11 cellular contexts compared by ENCODE assay signal in genomic region chr6:31940256-31940664, GRCh38. TPM values are rescaled to one million over a fixed set of nuclear protein-coding genes. Genes with fewer than 3 reads are reported as not detected.
DNase-seq lines count a peak whose midpoint lies in the region; TF ChIP-seq lines count a peak whose summit lies in the region.
"Had no signal": no experiment of that assay in that cellular context is flagged by ENCODE, and none has a peak within 500 bp of the region (broad histone marks: within the 10 kb centered on the region; RNA-seq: fewer than 3 reads in every experiment).

No MANE protein-coding gene starts in this region.

- no peaks in the 10 kb centered on the region for H3K27me3 ChIP-seq in testis
- H3K27me3 ChIP-seq: colonic mucosa had no signal

- DNase-seq in AG10803 (ENCODE audit: low read depth), result peak; percentile 38
- DNase-seq in HuH-7 (ENCODE audit: low spot score), result peak; percentile 56
- DNase-seq in fibroblast of mammary gland (ENCODE audit: low read depth), result peak; percentile 34
- no peak for DNase-seq in type B pancreatic cell (ENCODE audit: extremely low spot score, unreplicated experiment)
- no peak for DNase-seq in testis
- no peak for DNase-seq in activated CD4-positive, alpha-beta T cell treated with anti-CD3 and anti-CD28 coated beads, Interleukin-2, amount 10 ng/mL, durations not matched to agents 7 days and 5 days
- DNase-seq: activated B cell treated with CpG ODN at 0.5 μM for 24 hours; CD4-positive, alpha-beta T cell; colonic mucosa; head of caudate nucleus; NCI-H2081 had no signal

- no peak overlapping the region for H3K27ac ChIP-seq in testis
- H3K27ac ChIP-seq: colonic mucosa had no signal

- H3K36me3 ChIP-seq in testis (ENCODE audit: low read depth, missing control alignments), result no peaks in the 10 kb centered on the region
- H3K36me3 ChIP-seq: colonic mucosa had no signal

- no peak; the same call in 1 of the 2 replicates for TF ChIP-seq CTCF in AG10803 (conservative IDR thresholded peaks at IDR 0.05; ENCODE audit: low read length)
- TF ChIP-seq CTCF in fibroblast of mammary gland (conservative IDR thresholded peaks at IDR 0.05; ENCODE audit: control insufficient read depth, insufficient read depth, low read depth, low read length), result no peak
- no peak for TF ChIP-seq CTCF in type B pancreatic cell (conservative IDR thresholded peaks at IDR 0.05)
- no peak for TF ChIP-seq CTCF in testis (IDR thresholded peaks at IDR 0.05)

- no peaks in the 10 kb centered on the region for H3K9me3 ChIP-seq in testis
- H3K9me3 ChIP-seq: colonic mucosa had no signal

- intact Hi-C loops in testis (cut with DNase I; ENCODE audit: low total_unique reads), result no loop called here

- H3K4me3 ChIP-seq in AG10803 (ENCODE audit: low read length), result no peak overlapping the region
- H3K4me3 ChIP-seq in fibroblast of mammary gland (ENCODE audit: control insufficient read depth, low read depth, low read length), result no peak overlapping the region
- no peak overlapping the region for H3K4me3 ChIP-seq in testis
- H3K4me3 ChIP-seq: colonic mucosa had no signal

- peaks cover 11% of the 10 kb centered on the region for H3K4me1 ChIP-seq in testis

- H3K4me1 Mint-ChIP-seq in type B pancreatic cell (ENCODE audit: unreplicated experiment), result peaks cover 8% of the 10 kb centered on the region
- H3K4me1 Mint-ChIP-seq in activated CD4-positive, alpha-beta T cell treated with anti-CD3 and anti-CD28 coated beads, Interleukin-2, amount 10 ng/mL, durations not matched to agents 7 days and 5 days, result no peaks in the 10 kb centered on the region
- H3K4me1 Mint-ChIP-seq: activated B cell treated with CpG ODN at 0.5 μM for 24 hours had no signal

- CTCF ChIA-PET in activated CD4-positive, alpha-beta T cell treated with anti-CD3 and anti-CD28 coated beads, Interleukin-2, amount 10 ng/mL, durations not matched to agents 7 days and 5 days (lab: Charles Lee), result interaction anchor here (0.6 kb wide), 1 partner anchor 727 kb away, joined by 3 read pairs; no protein-coding TSS in a partner anchor

- no peaks in the 10 kb centered on the region for H3K36me3 Mint-ChIP-seq in type B pancreatic cell
- no peaks in the 10 kb centered on the region for H3K36me3 Mint-ChIP-seq in activated CD4-positive, alpha-beta T cell treated with anti-CD3 and anti-CD28 coated beads, Interleukin-2, amount 10 ng/mL, durations not matched to agents 7 days and 5 days (ENCODE audit: low read depth)

- H3K4me3 Mint-ChIP-seq in type B pancreatic cell, result no peak overlapping the region
- H3K4me3 Mint-ChIP-seq in activated CD4-positive, alpha-beta T cell treated with anti-CD3 and anti-CD28 coated beads, Interleukin-2, amount 10 ng/mL, durations not matched to agents 7 days and 5 days, result no peak overlapping the region
- H3K4me3 Mint-ChIP-seq: activated B cell treated with CpG ODN at 0.5 μM for 24 hours; CD4-positive, alpha-beta T cell had no signal

- no peak for TF ChIP-seq POLR2A in testis (IDR thresholded peaks at IDR 0.05)

- H3K9me3 Mint-ChIP-seq in type B pancreatic cell, result no peaks in the 10 kb centered on the region
- no peaks in the 10 kb centered on the region for H3K9me3 Mint-ChIP-seq in activated CD4-positive, alpha-beta T cell treated with anti-CD3 and anti-CD28 coated beads, Interleukin-2, amount 10 ng/mL, durations not matched to agents 7 days and 5 days
- H3K9me3 Mint-ChIP-seq: activated B cell treated with CpG ODN at 0.5 μM for 24 hours; CD4-positive, alpha-beta T cell had no signal

- peaks cover 15% of the 10 kb centered on the region for H3K27me3 Mint-ChIP-seq in type B pancreatic cell
- peaks cover 9% of the 10 kb centered on the region for H3K27me3 Mint-ChIP-seq in activated CD4-positive, alpha-beta T cell treated with anti-CD3 and anti-CD28 coated beads, Interleukin-2, amount 10 ng/mL, durations not matched to agents 7 days and 5 days

- WGBS in testis, 2 donors, result 29 to 30% methylated on average over 6 of the region's 6 CpGs

- H3K27ac Mint-ChIP-seq in type B pancreatic cell, result no peak overlapping the region
- H3K27ac Mint-ChIP-seq in activated CD4-positive, alpha-beta T cell treated with anti-CD3 and anti-CD28 coated beads, Interleukin-2, amount 10 ng/mL, durations not matched to agents 7 days and 5 days, result no peak overlapping the region
- H3K27ac Mint-ChIP-seq: activated B cell treated with CpG ODN at 0.5 μM for 24 hours; CD4-positive, alpha-beta T cell had no signal

- POLR2A ChIA-PET in activated CD4-positive, alpha-beta T cell treated with anti-CD3 and anti-CD28 coated beads, Interleukin-2, amount 10 ng/mL, durations not matched to agents 7 days and 5 days (lab: Charles Lee), result no interaction called here

RNA-seq across cellular contexts. Expression of gene CFB, which starts 5.6 kb away (rescaled TPM):
- total RNA-seq in type B pancreatic cell (ENCODE audit: low replicate concordance), result 7.8 and 13.6 TPM in 2 replicates
- 1 to 10 TPM; 4.8 to 5.8 TPM for total RNA-seq in testis
- 38.6 TPM for polyA plus RNA-seq in testis (ENCODE audit: insufficient read depth, low read depth, low replicate concordance)
- under 1 TPM in 1 of 2 experiments, not detected in 1; 0.37 TPM for total RNA-seq in activated CD4-positive, alpha-beta T cell treated with anti-CD3 and anti-CD28 coated beads, Interleukin-2, amount 10 ng/mL, durations not matched to agents 7 days and 5 days
- total RNA-seq: activated B cell treated with CpG ODN at 0.5 μM for 24 hours had no signal

RNA-seq across cellular contexts. Expression of gene C2, which starts 12.7 kb away (rescaled TPM):
- total RNA-seq in type B pancreatic cell (ENCODE audit: low replicate concordance), result 2.2 and 3.6 TPM in 2 replicates
- total RNA-seq in testis, result 1 to 10 TPM; 5.1 to 6.3 TPM
- 24.8 TPM for polyA plus RNA-seq in testis (ENCODE audit: insufficient read depth, low read depth, low replicate concordance)
- 1 to 10 TPM in 1 of 2 experiments, under 1 TPM in 1; 0.57 to 1.3 TPM for total RNA-seq in activated CD4-positive, alpha-beta T cell treated with anti-CD3 and anti-CD28 coated beads, Interleukin-2, amount 10 ng/mL, durations not matched to agents 7 days and 5 days

RNA-seq across cellular contexts. Expression of gene NELFE, which starts 18.5 kb away (rescaled TPM):
- 63.9 and 73.0 TPM in 2 replicates for total RNA-seq in type B pancreatic cell (ENCODE audit: low replicate concordance)
- total RNA-seq in testis, result 100 to 1,000 TPM; 181 to 219 TPM
- polyA plus RNA-seq in testis (ENCODE audit: insufficient read depth, low read depth, low replicate concordance), result 292 TPM
- 10 to 100 TPM; 65.2 to 72.3 TPM for total RNA-seq in activated CD4-positive, alpha-beta T cell treated with anti-CD3 and anti-CD28 coated beads, Interleukin-2, amount 10 ng/mL, durations not matched to agents 7 days and 5 days

RNA-seq across cellular contexts. Expression of gene SKIC2, which starts 18.7 kb away (rescaled TPM):
- 84.2 and 100 TPM in 2 replicates for total RNA-seq in type B pancreatic cell (ENCODE audit: low replicate concordance)
- 10 to 100 TPM; 59.2 to 73.0 TPM for total RNA-seq in testis
- 39.6 TPM for polyA plus RNA-seq in testis (ENCODE audit: insufficient read depth, low read depth, low replicate concordance)
- 100 to 1,000 TPM in 1 of 2 experiments, 10 to 100 TPM in 1; 88.0 to 101 TPM for total RNA-seq in activated CD4-positive, alpha-beta T cell treated with anti-CD3 and anti-CD28 coated beads, Interleukin-2, amount 10 ng/mL, durations not matched to agents 7 days and 5 days

RNA-seq across cellular contexts. Expression of gene DXO, which starts 31.7 kb away (rescaled TPM):
- total RNA-seq in type B pancreatic cell (ENCODE audit: low replicate concordance) (24.2 and 28.9 TPM in 2 replicates), testis (10 to 100 TPM; 43.7 to 59.1 TPM)
- 96.6 TPM for polyA plus RNA-seq in testis (ENCODE audit: insufficient read depth, low read depth, low replicate concordance)
- total RNA-seq in activated CD4-positive, alpha-beta T cell treated with anti-CD3 and anti-CD28 coated beads, Interleukin-2, amount 10 ng/mL, durations not matched to agents 7 days and 5 days, result 10 to 100 TPM; 20.4 to 21.8 TPM

Comparison
In these comparisons a context has a peak if more than half of its experiments do, and no peak if none do; other contexts are left out.
1. DNase-seq: peak in AG10803 (single experiment), HuH-7 (single experiment) and fibroblast of mammary gland (single experiment); none in type B pancreatic cell (single experiment), testis (single experiment) and activated CD4-positive, alpha-beta T cell treated with anti-CD3 and anti-CD28 coated beads, Interleukin-2, amount 10 ng/mL, durations not matched to agents 7 days and 5 days (single experiment).